Comparison of ENCODE assay signal across 23 cellular contexts in genomic region chr20:25304025-25304549, GRCh38.
"Had no signal": no experiment of that assay in that cellular context is flagged by ENCODE, and none has a peak within 500 bp of the region (broad histone marks: within the 10 kb centered on the region; RNA-seq: fewer than 3 reads in every experiment).

No MANE protein-coding gene starts in this region.

- FAIRE-seq: K562, TTC549 had no signal

- ATAC-seq: activated naive CD8-positive, alpha-beta T cell treated with anti-CD3 and anti-CD28 coated beads, Interleukin-2, amount 50 U/mL, for 24 hours; activated T-cell treated with anti-CD3 and anti-CD28 coated beads, Interleukin-2, amount 50 U/mL, for 72 hours; body of pancreas; K562 had no signal

- H3K27ac Mint-ChIP-seq: activated CD4-positive, alpha-beta memory T cell treated with anti-CD3 and anti-CD28 coated beads, Interleukin-2, amount 10 ng/mL, durations not matched to agents 7 days and 5 days; activated naive CD4-positive, alpha-beta T cell treated with anti-CD3 and anti-CD28 coated beads, Interleukin-2, amount 50 U/mL, for 24 hours; activated naive CD8-positive, alpha-beta T cell treated with anti-CD3 and anti-CD28 coated beads, Interleukin-2, amount 50 U/mL, for 24 hours; activated T-cell treated with anti-CD3 and anti-CD28 coated beads, Interleukin-2, amount 50 U/mL, for 72 hours had no signal

- H3K9me3 Mint-ChIP-seq: activated CD4-positive, alpha-beta memory T cell treated with anti-CD3 and anti-CD28 coated beads, Interleukin-2, amount 10 ng/mL, durations not matched to agents 7 days and 5 days; activated naive CD4-positive, alpha-beta T cell treated with anti-CD3 and anti-CD28 coated beads, Interleukin-2, amount 50 U/mL, for 24 hours; activated naive CD8-positive, alpha-beta T cell treated with anti-CD3 and anti-CD28 coated beads, Interleukin-2, amount 50 U/mL, for 24 hours; activated T-cell treated with anti-CD3 and anti-CD28 coated beads, Interleukin-2, amount 50 U/mL, for 72 hours had no signal

- H3K4me1 ChIP-seq: ascending aorta, body of pancreas had no signal

- H3K27ac ChIP-seq: ascending aorta, body of pancreas, Peyer's patch had no signal

- H3K27me3 ChIP-seq: ascending aorta, body of pancreas, Peyer's patch had no signal

- H3K4me3 ChIP-seq: ascending aorta, body of pancreas, K562, Peyer's patch had no signal

- H3K9me3 ChIP-seq: ascending aorta, body of pancreas, Peyer's patch had no signal

- DNase-seq: activated CD4-positive, alpha-beta memory T cell treated with anti-CD3 and anti-CD28 coated beads, Interleukin-2, amount 10 ng/mL, durations not matched to agents 7 days and 5 days; activated CD4-positive, alpha-beta T cell treated with anti-CD3 and anti-CD28 coated beads, Interleukin-2, amount 50 U/mL, for 1 hour; activated CD4-positive, CD25-positive, alpha-beta regulatory T cell; activated naive CD8-positive, alpha-beta T cell treated with anti-CD3 and anti-CD28 coated beads, Interleukin-2, amount 50 U/mL, for 24 hours; activated T-cell treated with anti-CD3 and anti-CD28 coated beads for 4 hours; activated T-cell treated with anti-CD3 and anti-CD28 coated beads, Interleukin-2, amount 50 U/mL, for 72 hours; amniotic stem cell; body of pancreas; Karpas-422; NCI-H1105 treated with DMSO at 0.1 percent for 48 hours; NCI-H1436 treated with DMSO at 0.1 percent for 48 hours; NCI-H187; NCI-H2081; NCI-H446; NCI-H524; Peyer's patch; SIG-M5; T-helper 2 cell; T1000 had no signal
